In the genomic region with DNA sequence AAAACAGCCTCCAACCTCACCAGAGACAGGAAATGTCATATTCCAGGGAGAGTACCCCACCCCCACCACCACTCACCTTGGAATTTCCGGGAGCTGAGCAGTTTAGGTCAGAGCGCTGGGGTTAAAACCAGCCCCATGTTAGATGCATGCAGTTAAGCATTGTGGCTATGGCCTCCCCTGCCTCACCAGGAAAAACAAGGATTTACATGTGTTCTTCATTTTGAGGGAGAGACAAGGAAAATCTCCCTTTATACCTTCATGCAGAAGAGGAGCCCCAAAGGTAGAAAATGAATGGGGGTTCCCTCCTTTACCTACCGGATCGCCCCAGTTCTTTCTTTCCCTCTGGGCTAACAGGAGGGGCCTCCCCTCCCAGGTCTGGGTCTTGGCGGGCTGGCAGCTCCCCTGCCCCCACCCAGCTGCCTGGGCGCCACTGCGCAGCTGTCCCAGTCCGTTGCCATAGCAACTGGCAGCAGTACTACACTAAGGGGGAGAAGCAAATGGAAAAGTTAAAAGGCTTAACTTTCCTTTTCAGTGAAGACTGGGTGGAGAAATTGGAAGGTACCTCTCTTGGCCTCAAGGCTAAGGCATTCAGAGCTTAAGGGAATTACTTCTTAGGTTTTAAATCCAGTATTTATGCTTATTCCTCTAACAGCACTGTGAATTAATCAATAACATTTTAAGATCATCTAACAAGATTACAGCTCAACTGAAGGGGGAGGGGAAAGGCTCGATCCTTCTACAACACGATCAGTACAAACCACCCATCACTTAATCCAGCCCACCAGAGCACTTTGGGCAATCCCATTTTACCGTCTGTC, we compare ENCODE assay signal across 8 cellular contexts. TPM values are rescaled to one million over a fixed set of nuclear protein-coding genes. Genes with fewer than 3 reads are reported as not detected.
DNase-seq lines count a peak whose midpoint lies in the region; ATAC-seq and TF ChIP-seq lines count a peak whose summit lies in the region.

No MANE protein-coding gene starts in this region.

- H3K4me1 ChIP-seq in OCI-LY7 (ENCODE audit: insufficient read depth, low read length, poor library complexity, severe bottlenecking), result peaks cover 53% of the 10 kb centered on the region
- H3K4me1 ChIP-seq in upper lobe of left lung, result peaks cover 19 to 31% (median 27%) of the 10 kb centered on the region in 4 donors

- peak overlapping the region; percentile 90 for H3K27ac Mint-ChIP-seq in activated naive CD4-positive, alpha-beta T cell treated with anti-CD3 and anti-CD28 coated beads, Interleukin-2, amount 50 U/mL, for 24 hours
- peak overlapping the region; percentile 97 to 100 (median 100) for H3K27ac Mint-ChIP-seq in nephron

- 0 out of 2 replicates have a peak overlapping the region, but pooled peaks have one; percentile 11 for H2AFZ ChIP-seq in OCI-LY7 (ENCODE audit: low read length)

- H3K9me3 ChIP-seq in OCI-LY7 (ENCODE audit: low read length), result no peaks in the 10 kb centered on the region
- no peaks in the 10 kb centered on the region for H3K9me3 ChIP-seq in upper lobe of left lung

- peaks cover 35% of the 10 kb centered on the region for H3K4me1 Mint-ChIP-seq in activated naive CD4-positive, alpha-beta T cell treated with anti-CD3 and anti-CD28 coated beads, Interleukin-2, amount 50 U/mL, for 24 hours
- H3K4me1 Mint-ChIP-seq in nephron, result peaks cover 68% of the 10 kb centered on the region

- H3K9me3 Mint-ChIP-seq in activated naive CD4-positive, alpha-beta T cell treated with anti-CD3 and anti-CD28 coated beads, Interleukin-2, amount 50 U/mL, for 24 hours, result no peaks in the 10 kb centered on the region
- no peaks in the 10 kb centered on the region for H3K9me3 Mint-ChIP-seq in nephron

- H3K9me2 ChIP-seq in OCI-LY7 (ENCODE audit: insufficient read depth, low read length), result no peaks in the 10 kb centered on the region

- POLR2A ChIA-PET in OCI-LY7 (lab: Charles Lee), result interaction anchor here (0.6 to 3.7 kb wide), 6 partner anchors 8 to 37 kb away, joined by 4 to 24 read pairs (median 4); partner anchors contain the start of genes CBX5 and HNRNPA1

- H3K27me3 Mint-ChIP-seq in activated naive CD4-positive, alpha-beta T cell treated with anti-CD3 and anti-CD28 coated beads, Interleukin-2, amount 50 U/mL, for 24 hours, result no peaks in the 10 kb centered on the region
- H3K27me3 Mint-ChIP-seq in nephron (ENCODE audit: low read depth), result no peaks in the 10 kb centered on the region

- no peaks in the 10 kb centered on the region for H4K20me1 ChIP-seq in OCI-LY7 (ENCODE audit: insufficient read depth, low read length)

- DNase-seq in AG10803 (ENCODE audit: low read depth) (peak; percentile 90), GM19238 (ENCODE audit: insufficient read length, low spot score) (peak; percentile 70), HT1080 (ENCODE audit: low read depth) (peak; percentile 95), OCI-LY7 (ENCODE audit: low spot score) (peak; percentile 92), foreskin melanocyte (peak; percentile 58), upper lobe of left lung (peak; percentile 80 to 87)

- H3K27me3 ChIP-seq in upper lobe of left lung, result no peaks in the 10 kb centered on the region

- CTCF ChIA-PET in OCI-LY7 (lab: Charles Lee; ENCODE audit: unreplicated experiment), result interaction anchor here (1.0 kb wide), 1 partner anchor 34 kb away, joined by 3 read pairs; no protein-coding TSS in a partner anchor

- H3K4me3 Mint-ChIP-seq in activated naive CD4-positive, alpha-beta T cell treated with anti-CD3 and anti-CD28 coated beads, Interleukin-2, amount 50 U/mL, for 24 hours, result peak overlapping the region; percentile 70
- H3K4me3 Mint-ChIP-seq in nephron, result peak overlapping the region; percentile 81 to 90 (median 88)

- peaks cover 42% of the 10 kb centered on the region for H3K36me3 ChIP-seq in OCI-LY7 (ENCODE audit: insufficient read depth, low read length)
- peaks cover 0 to 28% (median 14%) of the 10 kb centered on the region in 4 donors for H3K36me3 ChIP-seq in upper lobe of left lung

- H3K4me3 ChIP-seq in AG10803 (ENCODE audit: low read length) (peak overlapping the region; percentile 45), OCI-LY7 (ENCODE audit: low read depth, low read length, poor library complexity, severe bottlenecking) (peak overlapping the region; percentile 65), upper lobe of left lung (peak overlapping the region in 3 of 4 donors; percentile 36 to 50 (median 46))

- ATAC-seq in upper lobe of left lung (ENCODE audit: low FRiP score in 2 of 2), result peak; percentile 88 to 93

- TF ChIP-seq CTCF in AG10803 (conservative IDR thresholded peaks at IDR 0.05; ENCODE audit: low read length) (no peak), OCI-LY7 (conservative IDR thresholded peaks at IDR 0.05; ENCODE audit: low read length) (no peak), nephron (IDR thresholded peaks at IDR 0.05; ENCODE audit: unreplicated experiment in 3 of 3) (no peak), upper lobe of left lung (IDR thresholded peaks at IDR 0.05) (peak in 1 of 6 experiments; percentile 14)

- intact Hi-C loops in OCI-LY7 (cut with micrococcal nuclease; ENCODE audit: unreplicated experiment), result loop anchor here (1.0 kb wide), 1 partner anchor 21 kb away; the partner anchor contains the start of genes CBX5 and HNRNPA1

- no TSS peak for BruUV-seq in OCI-LY7 (replicated peaks; lab: Mats Ljungman, UMichigan)

- no peak for TF ChIP-seq POLR2A in upper lobe of left lung (IDR thresholded peaks at IDR 0.05)

- WGBS in upper lobe of left lung, 2 donors, result 8 to 11% methylated on average over 11 of the region's 11 CpGs

- H3K79me2 ChIP-seq in OCI-LY7 (ENCODE audit: insufficient read depth, low read depth, low read length), result peaks cover 71% of the 10 kb centered on the region

- H3K27ac ChIP-seq in OCI-LY7 (ENCODE audit: low read depth, low read length, poor library complexity, severe bottlenecking) (peak overlapping the region; percentile 73), upper lobe of left lung (peak overlapping the region; percentile 17 to 75 (median 60))

- peak overlapping the region; percentile 92 for H3K4me2 ChIP-seq in OCI-LY7 (ENCODE audit: low read length)

- TF ChIP-seq EP300 in upper lobe of left lung (IDR thresholded peaks at IDR 0.05), result no peak

- H3K36me3 Mint-ChIP-seq in activated naive CD4-positive, alpha-beta T cell treated with anti-CD3 and anti-CD28 coated beads, Interleukin-2, amount 50 U/mL, for 24 hours, result peaks cover 11% of the 10 kb centered on the region
- H3K36me3 Mint-ChIP-seq in nephron (ENCODE audit: low read depth), result peaks cover 25% of the 10 kb centered on the region

RNA-seq across cellular contexts. Expression of gene CBX5, which starts 20.5 kb away (rescaled TPM):
- total RNA-seq in HT1080 (2014; rRNA removed; shearing (Covaris generic)), result 55.9 and 67.6 TPM in 2 replicates
- 30.8 and 34.9 TPM in 2 replicates for polyA plus RNA-seq in HT1080 (2015; cell fraction: cytosol; rRNA removed)
- polyA plus RNA-seq in HT1080 (2015; cell fraction: nucleus; rRNA removed), result 43.5 and 49.9 TPM in 2 replicates
- total RNA-seq in OCI-LY7 (2014; rRNA removed; shearing (Covaris generic)), result 97.8 and 115 TPM in 2 replicates
- 299 and 321 TPM in 2 replicates for total RNA-seq in OCI-LY7 (2022)
- total RNA-seq in upper lobe of left lung, result 10 to 100 TPM; 15.5 to 48.2 (median 36.1) TPM

RNA-seq across cellular contexts. Expression of gene HNRNPA1, which starts 21.1 kb away (rescaled TPM):
- 500 and 660 TPM in 2 replicates for total RNA-seq in HT1080 (2014; rRNA removed; shearing (Covaris generic))
- polyA plus RNA-seq in HT1080 (2015; cell fraction: cytosol; rRNA removed), result 1,998 and 2,963 TPM in 2 replicates
- polyA plus RNA-seq in HT1080 (2015; cell fraction: nucleus; rRNA removed), result 1,635 and 2,052 TPM in 2 replicates
- total RNA-seq in OCI-LY7 (2014; rRNA removed; shearing (Covaris generic)), result 713 and 899 TPM in 2 replicates
- total RNA-seq in OCI-LY7 (2022) (2,128 and 2,331 TPM in 2 replicates), upper lobe of left lung (100 to 1,000 TPM; 255 to 870 (median 475) TPM)

RNA-seq across cellular contexts. Expression of gene NFE2, which starts 41.4 kb away (rescaled TPM):
- total RNA-seq in HT1080 (2014; rRNA removed; shearing (Covaris generic)), result 0.06 TPM in 1 of 2 replicates, not detected in the other
- 0.12 TPM in 1 of 2 replicates, not detected in the other for polyA plus RNA-seq in HT1080 (2015; cell fraction: cytosol; rRNA removed)
- 0.15 TPM in 1 of 2 replicates, not detected in the other for polyA plus RNA-seq in HT1080 (2015; cell fraction: nucleus; rRNA removed)
- not detected in 2 replicates for total RNA-seq in OCI-LY7 (2014; rRNA removed; shearing (Covaris generic))
- total RNA-seq in OCI-LY7 (2022) (not detected in 2 replicates), upper lobe of left lung (10 to 100 TPM in 2 of 6 donors, 1 to 10 TPM in 4; 2.7 to 16.8 (median 9.3) TPM)

Comparison
In these comparisons a context has a peak if more than half of its experiments do, and no peak if none do; other contexts are left out.
1. Peak in every context shown above with its lines: DNase-seq, ATAC-seq, H3K4me3 ChIP-seq and H3K27ac ChIP-seq.